Comparison of ENCODE assay signal across 11 cellular contexts in the genomic region with DNA sequence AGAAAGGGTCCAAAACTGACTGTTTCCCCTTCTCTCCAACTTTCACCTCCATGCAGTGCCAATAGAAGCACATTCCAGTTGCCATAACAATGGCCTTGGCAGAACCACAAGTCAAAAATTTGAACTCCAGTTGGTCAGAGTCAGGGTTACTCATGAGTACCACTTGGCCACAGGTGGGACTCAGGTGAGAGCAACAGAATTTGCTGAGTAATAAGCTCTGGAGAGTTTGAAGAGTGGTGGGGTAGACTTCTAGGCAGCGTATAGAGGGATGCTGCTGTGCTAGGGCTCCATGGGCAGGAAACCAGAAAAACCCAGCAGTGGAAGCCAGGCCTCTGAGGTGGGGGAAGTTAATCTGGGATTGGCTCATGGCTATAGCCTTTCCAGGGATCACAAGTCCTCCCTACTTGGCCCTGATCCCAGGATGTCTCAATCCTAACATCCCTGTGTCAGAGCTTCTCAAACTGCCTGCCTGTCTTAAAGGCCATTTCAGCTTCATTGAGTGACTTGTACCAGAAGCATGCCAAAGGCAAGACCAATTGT. TPM values are rescaled to one million over a fixed set of nuclear protein-coding genes. Genes with fewer than 3 reads are reported as not detected.
DNase-seq lines count a peak whose midpoint lies in the region; ATAC-seq and TF ChIP-seq lines count a peak whose summit lies in the region.
"Had no signal": no experiment of that assay in that cellular context is flagged by ENCODE, and none has a peak within 500 bp of the region (broad histone marks: within the 10 kb centered on the region; RNA-seq: fewer than 3 reads in every experiment).

No MANE protein-coding gene starts in this region.

- H3K23me2 ChIP-seq in H9 (ENCODE audit: insufficient read length, low read depth, low read length, poor library complexity, severe bottlenecking), result no peaks in the 10 kb centered on the region

- H3K4me1 Mint-ChIP-seq in H9, result no peaks in the 10 kb centered on the region
- peaks cover 0 to 2% (median under 1%) of the 10 kb centered on the region in 4 donors for H3K4me1 Mint-ChIP-seq in CD4-positive, alpha-beta memory T cell

- peaks cover 12% of the 10 kb centered on the region; the same call in 1 of the 2 replicates for H3F3A ChIP-seq in PC-9 (ENCODE audit: insufficient read depth, low read depth)

- H3K9me3 ChIP-seq in PC-9 (ENCODE audit: insufficient read depth, low read depth), result no peaks in the 10 kb centered on the region
- no peaks in the 10 kb centered on the region for H3K9me3 ChIP-seq in parathyroid adenoma (ENCODE audit: control insufficient read depth, low read length)
- no peaks in the 10 kb centered on the region for H3K9me3 ChIP-seq in H9 (ENCODE audit: control insufficient read depth, low read depth, low read length)
- H3K9me3 ChIP-seq in CD4-positive, alpha-beta memory T cell (ENCODE audit: control insufficient read depth in 1 of 2, low read length in 2 of 2), result no peaks in the 10 kb centered on the region

- H4K91ac ChIP-seq in H9 (ENCODE audit: insufficient read length, low read depth, low read length), result no peak overlapping the region

- H3K4me2 ChIP-seq in PC-9 (peak overlapping the region; percentile 24), parathyroid adenoma (ENCODE audit: low read length) (no peak overlapping the region), H9 (ENCODE audit: insufficient read depth, insufficient read length, low read length) (no peak overlapping the region)

- H3K23ac ChIP-seq in H9 (ENCODE audit: insufficient read length, low read depth, low read length), result no peak overlapping the region

- no TSS peak for BruUV-seq in PC-9 (replicated peaks; lab: Mats Ljungman, UMichigan)

- H2AK5ac ChIP-seq in H9 (ENCODE audit: insufficient read length, low read length), result no peak overlapping the region

- H3K36me3 ChIP-seq in PC-9 (ENCODE audit: low read depth), result no peaks in the 10 kb centered on the region
- no peaks in the 10 kb centered on the region for H3K36me3 ChIP-seq in parathyroid adenoma (ENCODE audit: control insufficient read depth, insufficient read depth, low read length)
- peaks cover 3% of the 10 kb centered on the region for H3K36me3 ChIP-seq in CD4-positive, alpha-beta memory T cell (ENCODE audit: insufficient read depth, low read length)

- no peak for ATAC-seq in HG02798 (IDR thresholded peaks at IDR 0.05; ENCODE audit: poor library complexity, unreplicated experiment)
- no peak for ATAC-seq in activated CD4-positive, CD25-positive, alpha-beta regulatory T cell treated with anti-CD3 and anti-CD28 coated beads, Interleukin-2, amount 50 U/mL, for 24 hours

- H3K27me3 ChIP-seq in PC-9 (ENCODE audit: insufficient read depth, low read depth), result no peaks in the 10 kb centered on the region
- no peaks in the 10 kb centered on the region for H3K27me3 ChIP-seq in parathyroid adenoma (ENCODE audit: control insufficient read depth, insufficient read depth, low read length)
- no peaks in the 10 kb centered on the region for H3K27me3 ChIP-seq in H9 (ENCODE audit: insufficient read depth, low read length)
- no peaks in the 10 kb centered on the region for H3K27me3 ChIP-seq in CD4-positive, alpha-beta memory T cell (ENCODE audit: insufficient read depth, low read length)

- H3K56ac ChIP-seq in H9 (ENCODE audit: insufficient read length, low read depth, low read length), result no peak overlapping the region

- no peaks in the 10 kb centered on the region for H3K79me1 ChIP-seq in H9 (ENCODE audit: insufficient read depth, low read depth, low read length, poor library complexity, severe bottlenecking)

- H3K4me3 ChIP-seq in PC-9, result no peak overlapping the region
- H3K4me3 ChIP-seq in foreskin fibroblast (ENCODE audit: low read depth in 1 of 2, low read length in 2 of 2), result no peak overlapping the region
- H3K4me3 ChIP-seq in parathyroid adenoma (ENCODE audit: low read depth, low read length), result no peak overlapping the region
- H3K4me3 ChIP-seq in CD4-positive, alpha-beta memory T cell (ENCODE audit: low read length in 2 of 2), result no peak overlapping the region

- intact Hi-C loops in PC-9 (cut with micrococcal nuclease; ENCODE audit: unreplicated experiment), result no loop called here
- intact Hi-C loops in CD4-positive, alpha-beta memory T cell (cut with micrococcal nuclease), result no loop called here

- H3K14ac ChIP-seq in H9 (ENCODE audit: insufficient read depth, low read length), result no peak overlapping the region

- WGBS in H9 (ENCODE audit: extremely low coverage, insufficient read length, low lambda C conversion rate), result no CpG with 5 or more reads among the region's 1 CpG

- H3K27me3 Mint-ChIP-seq in H9 (ENCODE audit: low read depth), result no peaks in the 10 kb centered on the region
- no peaks in the 10 kb centered on the region for H3K27me3 Mint-ChIP-seq in CD4-positive, alpha-beta memory T cell
- H3K27me3 Mint-ChIP-seq: IgD-negative memory B cell, type B pancreatic cell had no signal

- H3K4me3 Mint-ChIP-seq in H9, result no peak overlapping the region
- no peak overlapping the region for H3K4me3 Mint-ChIP-seq in CD4-positive, alpha-beta memory T cell
- H3K4me3 Mint-ChIP-seq: IgD-negative memory B cell, type B pancreatic cell had no signal

- POLR2A ChIA-PET in PC-9 (lab: Charles Lee; ENCODE audit: unreplicated experiment), result no interaction called here
- POLR2A ChIA-PET in CD4-positive, alpha-beta memory T cell (lab: Charles Lee; ENCODE audit: partially characterized antibody), result interaction anchor here (0.8 kb wide), 1 partner anchor 99 kb away, joined by 3 read pairs; no protein-coding TSS in a partner anchor

- no peaks in the 10 kb centered on the region for H3K9me3 Mint-ChIP-seq in H9
- H3K9me3 Mint-ChIP-seq in CD4-positive, alpha-beta memory T cell, result peaks cover 0 to 2% (median 0%) of the 10 kb centered on the region in 8 donors
- H3K9me3 Mint-ChIP-seq: IgD-negative memory B cell, type B pancreatic cell had no signal

- no peak overlapping the region for H2BK12ac ChIP-seq in H9 (ENCODE audit: insufficient read length, low read depth, low read length)

- H3K27ac ChIP-seq in PC-9, result peak overlapping the region; percentile 27; the same call in 1 of the 2 replicates
- H3K27ac ChIP-seq in parathyroid adenoma, result peak overlapping the region; percentile 11
- no peak overlapping the region for H3K27ac ChIP-seq in H9 (ENCODE audit: insufficient read length, low read depth, low read length)
- no peak overlapping the region for H3K27ac ChIP-seq in CD4-positive, alpha-beta memory T cell (ENCODE audit: low read depth, low read length)

- no peak overlapping the region for H2BK5ac ChIP-seq in H9 (ENCODE audit: insufficient read length, low read length)

- no peak overlapping the region; a peak in 1 of 7 replicates for H3K27ac Mint-ChIP-seq in H9
- H3K27ac Mint-ChIP-seq in CD4-positive, alpha-beta memory T cell, result no peak overlapping the region
- H3K27ac Mint-ChIP-seq: IgD-negative memory B cell, type B pancreatic cell had no signal

- H4K5ac ChIP-seq in H9 (ENCODE audit: insufficient read length, low read depth, low read length), result no peak overlapping the region

- H3K18ac ChIP-seq in H9 (ENCODE audit: insufficient read length, low read depth, low read length), result no peak overlapping the region

- H3K79me2 ChIP-seq in PC-9 (ENCODE audit: low read depth), result peaks cover 16% of the 10 kb centered on the region
- no peaks in the 10 kb centered on the region for H3K79me2 ChIP-seq in parathyroid adenoma
- no peaks in the 10 kb centered on the region for H3K79me2 ChIP-seq in H9 (ENCODE audit: insufficient read depth, low read length)

- no peak overlapping the region for H2AFZ ChIP-seq in PC-9
- H2AFZ ChIP-seq in parathyroid adenoma, result no peak overlapping the region
- H2AFZ ChIP-seq in H9 (ENCODE audit: low read length), result no peak overlapping the region

- CTCF ChIA-PET in PC-9 (lab: Charles Lee), result no interaction called here
- CTCF ChIA-PET in CD4-positive, alpha-beta memory T cell (lab: Charles Lee; ENCODE audit: partially characterized antibody), result interaction anchor here (0.6 to 2.4 kb wide), 7 partner anchors 10 to 319 kb away, joined by 3 to 6 read pairs (median 3); no protein-coding TSS in a partner anchor

- no peak overlapping the region for H3K4ac ChIP-seq in H9 (ENCODE audit: low read depth, low read length)

- no peaks in the 10 kb centered on the region; a peak in 2 of 7 replicates for H3K36me3 Mint-ChIP-seq in H9 (ENCODE audit: insufficient read depth in 1 of 3, low read depth in 3 of 3)
- peaks cover 39 to 49% of the 10 kb centered on the region in 2 donors for H3K36me3 Mint-ChIP-seq in CD4-positive, alpha-beta memory T cell

- no peak overlapping the region for H2BK15ac ChIP-seq in H9 (ENCODE audit: low read depth, low read length)

- H3K9ac ChIP-seq in parathyroid adenoma (no peak overlapping the region), H9 (ENCODE audit: extremely low read depth, insufficient read length, low read length) (no peak overlapping the region)

- no peak overlapping the region for H4K8ac ChIP-seq in H9 (replicated peaks; ENCODE audit: insufficient read length, low read depth, low read length)

- no peak overlapping the region for H3T11ph ChIP-seq in H9 (ENCODE audit: low read length)

- no peak overlapping the region for H2BK120ac ChIP-seq in H9 (ENCODE audit: low read depth, low read length, poor library complexity, severe bottlenecking)

- peak; percentile 60 for DNase-seq in DMS79 treated with DMSO at 0.1 percent for 48 hours (lab: John Stamatoyannopoulos, UW)
- peak; percentile 8 to 75 for DNase-seq in PC-9
- DNase-seq in foreskin fibroblast, result peak; percentile 85 to 91
- DNase-seq in H9, result no peak
- no peak for DNase-seq in CD4-positive, alpha-beta memory T cell
- DNase-seq: NCI-H345 had no signal

- H3K4me1 ChIP-seq in PC-9 (replicated peaks; ENCODE audit: insufficient read depth) (peaks cover 43% of the 10 kb centered on the region), parathyroid adenoma (no peaks in the 10 kb centered on the region), H9 (ENCODE audit: insufficient read depth, low read length) (no peaks in the 10 kb centered on the region)
- H3K4me1 ChIP-seq in CD4-positive, alpha-beta memory T cell (ENCODE audit: insufficient read depth, low read length), result no peaks in the 10 kb centered on the region

- H2BK20ac ChIP-seq in H9 (ENCODE audit: low read depth, low read length, poor library complexity, severe bottlenecking), result no peak overlapping the region

- H4K20me1 ChIP-seq in PC-9 (ENCODE audit: insufficient read depth), result no peaks in the 10 kb centered on the region
- no peaks in the 10 kb centered on the region for H4K20me1 ChIP-seq in H9 (ENCODE audit: control insufficient read depth, insufficient read depth, insufficient read length)

- TF ChIP-seq CTCF in PC-9 (conservative IDR thresholded peaks at IDR 0.05), result no peak
- TF ChIP-seq CTCF in foreskin fibroblast (IDR thresholded peaks at IDR 0.05; ENCODE audit: low read depth, low read length), result no peak
- TF ChIP-seq CTCF in parathyroid adenoma (IDR thresholded peaks at IDR 0.05), result no peak
- no peak for TF ChIP-seq CTCF in H9 (conservative IDR thresholded peaks at IDR 0.05)

- H3K9me2 ChIP-seq in PC-9 (ENCODE audit: insufficient read depth), result no peaks in the 10 kb centered on the region

RNA-seq across cellular contexts. Expression of a gene that starts 30.2 kb away (rescaled TPM):
- total RNA-seq in PC-9 (2021) (9.7 and 13.1 TPM in 2 replicates), H9 (2021) (17.2 and 17.6 TPM in 2 replicates)
- total RNA-seq in CD4-positive, alpha-beta memory T cell, result 10 to 100 TPM; 27.9 to 31.4 TPM
- polyA plus RNA-seq in CD4-positive, alpha-beta memory T cell, result 1 to 10 TPM in 1 of 2 donors, under 1 TPM in 1; 0.30 to 2.8 TPM

Comparison
In these comparisons a context has a peak if more than half of its experiments do, and no peak if none do; other contexts are left out.
1. DNase-seq: peak in DMS79 treated with DMSO at 0.1 percent for 48 hours (single experiment), PC-9 (2 of 2) and foreskin fibroblast (2 of 2); none in H9 (single experiment) and CD4-positive, alpha-beta memory T cell (0 of 5).
2. H3K27ac ChIP-seq: peak in PC-9 (single experiment) and parathyroid adenoma (single experiment); none in H9 (single experiment) and CD4-positive, alpha-beta memory T cell (single experiment).